ENCODE assay signal across 15 cellular contexts in the genomic region with DNA sequence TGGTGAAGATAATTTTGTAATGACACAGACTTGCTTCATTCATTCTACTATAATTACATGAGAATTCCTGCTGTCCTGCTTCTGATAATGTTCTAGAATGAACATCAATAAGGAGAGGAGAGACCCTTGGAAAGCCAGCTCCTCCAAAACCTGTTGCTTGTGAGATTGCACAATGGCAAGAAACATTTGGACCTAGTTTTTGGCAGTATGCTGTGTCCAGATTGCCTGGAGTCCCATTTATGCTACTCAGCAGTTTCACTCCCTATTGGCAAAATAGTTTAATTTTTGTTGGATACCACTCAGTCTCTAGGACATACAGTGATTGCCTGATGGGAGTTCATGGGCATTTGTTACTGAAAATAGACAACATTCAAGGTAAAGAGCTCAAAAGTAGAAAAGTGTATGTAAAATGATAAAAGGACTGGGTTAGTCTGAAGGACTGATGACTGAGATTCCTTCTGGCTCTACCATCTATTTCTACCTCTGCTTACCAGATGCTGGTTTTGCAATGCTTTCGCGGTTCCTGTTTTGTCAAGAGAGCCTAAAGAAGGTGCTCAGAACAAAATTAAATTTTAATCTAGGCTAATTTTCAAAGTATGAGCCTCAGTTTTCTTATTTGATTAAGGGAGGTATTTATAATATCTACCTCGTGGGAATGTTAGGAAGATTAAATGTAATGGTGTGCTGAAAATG. TPM values are rescaled to one million over a fixed set of nuclear protein-coding genes. Genes with fewer than 3 reads are reported as not detected.
A peak's percentile ranks its signal among the peaks of the same experiment; 100 is the strongest.
DNase-seq lines count a peak whose midpoint lies in the region; ATAC-seq, FAIRE-seq and TF ChIP-seq lines count a peak whose summit lies in the region.
"Had no signal": no experiment of that assay in that cellular context is flagged by ENCODE, and none has a peak within 500 bp of the region (broad histone marks: within the 10 kb centered on the region; RNA-seq: fewer than 3 reads in every experiment).

No MANE protein-coding gene starts in this region.

- H3K27ac ChIP-seq in PC-3 (ENCODE audit: low read length) (peak overlapping the region; percentile 77), smooth muscle cell (ENCODE audit: low read depth) (no peak overlapping the region), esophagus muscularis mucosa (replicated peaks in 1 of 4) (no peak overlapping the region)
- H3K27ac ChIP-seq: heart right ventricle, VCaP had no signal

- H3K36me3 ChIP-seq in PC-3 (ENCODE audit: low read depth, low read length) (no peaks in the 10 kb centered on the region), smooth muscle cell (ENCODE audit: low read depth) (no peaks in the 10 kb centered on the region), esophagus muscularis mucosa (no peaks in the 10 kb centered on the region)
- H3K36me3 ChIP-seq: heart right ventricle had no signal

- no peaks in the 10 kb centered on the region for H4K20me1 ChIP-seq in PC-3 (ENCODE audit: low read length)
- no peaks in the 10 kb centered on the region for H4K20me1 ChIP-seq in smooth muscle cell (ENCODE audit: low read depth)

- H3K4me2 ChIP-seq in PC-3 (ENCODE audit: low read length) (peak overlapping the region; percentile 24; the same call in 1 of the 2 replicates), smooth muscle cell (no peak overlapping the region)

- TF ChIP-seq EP300 in esophagus muscularis mucosa (IDR thresholded peaks at IDR 0.05) = no peak

- DNase-seq in GM12891 (ENCODE audit: insufficient read length, low spot score) = no peak
- no peak for DNase-seq in PC-3
- DNase-seq in ureter (ENCODE audit: low spot score) = no peak
- no peak for DNase-seq in smooth muscle cell (lab: John Stamatoyannopoulos, UW; ENCODE audit: unreplicated experiment)
- no peak for DNase-seq in esophagus muscularis mucosa (ENCODE audit: extremely low spot score)
- DNase-seq in glomerular visceral epithelial cell (ENCODE audit: extremely low spot score) = no peak
- DNase-seq: caudate nucleus, DMS53, heart right ventricle, NCI-H187, NCI-H82 had no signal

- ATAC-seq in GM19452 (IDR thresholded peaks at IDR 0.05; ENCODE audit: unreplicated experiment) (peak; percentile 80), HG02981 (IDR thresholded peaks at IDR 0.05; ENCODE audit: unreplicated experiment) (peak; percentile 83), PC-3 (no peak)
- ATAC-seq: stimulated activated memory B cell treated with anti-CD40 and anti-IgM and Interleukin-4, amounts not matched to agents 10 μg/mL and 1 μg/mL and 100 μg/mL, for 72 hours had no signal

- intact Hi-C loops in PC-3 (cut with micrococcal nuclease) (no loop called here), esophagus muscularis mucosa (cut with DNase I) (no loop called here)

- no peaks in the 10 kb centered on the region for H3F3A ChIP-seq in PC-3 (ENCODE audit: low read length, unreplicated experiment)
- no peaks in the 10 kb centered on the region for H3F3A ChIP-seq in smooth muscle cell (ENCODE audit: low read depth)

- H3K4me1 ChIP-seq in PC-3 (ENCODE audit: insufficient read depth, low read length) (peaks cover 14% of the 10 kb centered on the region), smooth muscle cell (ENCODE audit: low read depth) (no peaks in the 10 kb centered on the region), esophagus muscularis mucosa (no peaks in the 10 kb centered on the region)
- H3K4me1 ChIP-seq: heart right ventricle had no signal

- WGBS in smooth muscle cell (ENCODE audit: low lambda C conversion rate) = 91% methylated on average over 3 of the region's 3 CpGs
- 84% methylated on average over 3 of the region's 3 CpGs for WGBS in esophagus muscularis mucosa

- H3K9me2 ChIP-seq in PC-3 (replicated peaks; ENCODE audit: low read length) = no peaks in the 10 kb centered on the region

- H2AFZ ChIP-seq in PC-3 (ENCODE audit: low read length) = 0 out of 2 replicates have a peak overlapping the region, but pooled peaks have one; percentile 5
- H2AFZ ChIP-seq in smooth muscle cell (ENCODE audit: low read depth) = no peak overlapping the region

- CTCF ChIA-PET in PC-3 (lab: Charles Lee) = no interaction called here

- no peak for TF ChIP-seq POLR2A in GM12891 (IDR thresholded peaks at IDR 0.05; ENCODE audit: low read depth, low read length)
- TF ChIP-seq POLR2A in esophagus muscularis mucosa (IDR thresholded peaks at IDR 0.05; ENCODE audit: low read depth) = no peak

- BruUV-seq in PC-3 (replicated peaks; lab: Mats Ljungman, UMichigan) = no TSS peak

- POLR2A ChIA-PET in PC-3 (lab: Charles Lee; ENCODE audit: unreplicated experiment) = no interaction called here

- H3K4me3 ChIP-seq in PC-3 (ENCODE audit: low read length) (no peak overlapping the region), smooth muscle cell (no peak overlapping the region), esophagus muscularis mucosa (no peak overlapping the region)
- H3K4me3 ChIP-seq: heart right ventricle had no signal

- no peaks in the 10 kb centered on the region for H3K79me2 ChIP-seq in PC-3 (ENCODE audit: low read length)
- no peaks in the 10 kb centered on the region for H3K79me2 ChIP-seq in smooth muscle cell (ENCODE audit: low read depth)

- peak overlapping the region; percentile 23; the same call in 1 of the 2 replicates for H3K9ac ChIP-seq in PC-3 (ENCODE audit: low read length)
- H3K9ac ChIP-seq in smooth muscle cell (ENCODE audit: low read depth) = no peak overlapping the region

- no peaks in the 10 kb centered on the region for H3K9me3 ChIP-seq in PC-3 (ENCODE audit: low read length)
- H3K9me3 ChIP-seq in smooth muscle cell (replicated peaks; ENCODE audit: low read depth) = no peaks in the 10 kb centered on the region
- H3K9me3 ChIP-seq in esophagus muscularis mucosa = no peaks in the 10 kb centered on the region

- peak; percentile 20 for FAIRE-seq in GM12891 (lab: Jason Lieb, UNC)

- TF ChIP-seq CTCF in PC-3 (conservative IDR thresholded peaks at IDR 0.05; ENCODE audit: low read depth, low read length) = no peak
- TF ChIP-seq CTCF in smooth muscle cell (IDR thresholded peaks at IDR 0.05; ENCODE audit: borderline replicate concordance, insufficient read depth, poor library complexity, severe bottlenecking) = no peak
- TF ChIP-seq CTCF in esophagus muscularis mucosa (IDR thresholded peaks at IDR 0.05) = no peak

- H3K27me3 ChIP-seq in PC-3 (ENCODE audit: low read length) (no peaks in the 10 kb centered on the region), smooth muscle cell (ENCODE audit: low read depth) (no peaks in the 10 kb centered on the region), esophagus muscularis mucosa (no peaks in the 10 kb centered on the region)
- H3K27me3 ChIP-seq: heart right ventricle had no signal

TF ChIP-seq in GM12891, 5 proteins besides CTCF, POLR2A, EP300 and RAD21:
- no peak for TF ChIP-seq POU2F2 (IDR thresholded peaks at IDR 0.05; ENCODE audit: low read depth, low read length)
- peak; percentile 96 for TF ChIP-seq SPI1 (IDR thresholded peaks at IDR 0.05; ENCODE audit: low read depth, low read length)

RNA-seq across cellular contexts. Expression of gene ACTR3B, which starts 8.0 kb away (rescaled TPM):
- 7.1 TPM for polyA plus RNA-seq in GM12891 (2012; ENCODE audit: low read depth, missing spikeins)
- total RNA-seq in PC-3 (2014; rRNA removed) (6.6 and 8.9 TPM in 2 replicates), ureter (13.8 TPM), smooth muscle cell (7.2 and 14.7 TPM in 2 replicates), esophagus muscularis mucosa (1 to 10 TPM; 2.5 to 4.9 (median 3.4) TPM)
- 10.5 and 11.9 TPM in 2 replicates for polyA plus RNA-seq in smooth muscle cell
